1 cellular context compared by ENCODE assay signal in the genomic region with DNA sequence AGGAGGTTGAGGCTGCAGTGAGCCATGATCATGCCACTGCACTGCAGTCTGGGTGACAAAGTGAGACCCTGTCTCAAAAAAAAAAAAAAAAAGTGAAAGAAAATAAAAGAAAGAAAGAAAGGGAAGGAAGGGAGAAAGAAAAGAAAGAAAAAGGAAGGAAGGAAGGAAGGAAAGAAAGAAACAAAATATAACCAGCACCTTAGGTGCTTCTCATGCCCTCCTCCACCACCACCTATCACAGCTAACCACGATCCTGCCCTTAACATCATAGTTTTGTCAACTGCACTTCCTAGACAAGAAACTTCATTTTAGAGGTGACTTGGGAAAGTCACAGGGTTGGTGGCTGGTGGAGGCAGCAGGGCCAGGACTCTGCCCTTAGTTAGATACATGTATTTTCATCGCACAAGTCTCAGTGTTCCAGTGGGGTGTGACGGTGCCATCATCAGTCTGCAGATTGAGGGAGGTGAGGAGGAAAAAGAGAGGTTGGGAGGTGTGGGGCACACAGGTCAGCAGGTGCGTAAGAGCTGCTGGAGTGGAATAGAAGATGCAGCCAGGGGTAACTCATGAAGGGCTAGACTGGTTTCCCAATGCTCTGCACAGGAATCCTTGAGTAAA.
TF ChIP-seq lines count a peak whose summit lies in the region.

No MANE protein-coding gene starts in this region.

TF ChIP-seq in K562, 482 proteins besides CTCF, POLR2A, EP300 and RAD21:
- no peak for TF ChIP-seq NFE2 (IDR thresholded peaks at IDR 0.05; ENCODE audit: low read depth)
- no peak for TF ChIP-seq NRF1 (conservative IDR thresholded peaks at IDR 0.05 in 1 of 2, IDR thresholded peaks at IDR 0.05 in 1 of 2)
- TF ChIP-seq PHF8 (IDR thresholded peaks at IDR 0.05; ENCODE audit: borderline replicate concordance, low read length), result no peak
- no peak for TF ChIP-seq ARID2 (IDR thresholded peaks at IDR 0.05)
- no peak for TF ChIP-seq SNRNP70 (optimal IDR thresholded peaks at IDR 0.05; ENCODE audit: low read depth, low read length)
- TF ChIP-seq, protein P1, sequence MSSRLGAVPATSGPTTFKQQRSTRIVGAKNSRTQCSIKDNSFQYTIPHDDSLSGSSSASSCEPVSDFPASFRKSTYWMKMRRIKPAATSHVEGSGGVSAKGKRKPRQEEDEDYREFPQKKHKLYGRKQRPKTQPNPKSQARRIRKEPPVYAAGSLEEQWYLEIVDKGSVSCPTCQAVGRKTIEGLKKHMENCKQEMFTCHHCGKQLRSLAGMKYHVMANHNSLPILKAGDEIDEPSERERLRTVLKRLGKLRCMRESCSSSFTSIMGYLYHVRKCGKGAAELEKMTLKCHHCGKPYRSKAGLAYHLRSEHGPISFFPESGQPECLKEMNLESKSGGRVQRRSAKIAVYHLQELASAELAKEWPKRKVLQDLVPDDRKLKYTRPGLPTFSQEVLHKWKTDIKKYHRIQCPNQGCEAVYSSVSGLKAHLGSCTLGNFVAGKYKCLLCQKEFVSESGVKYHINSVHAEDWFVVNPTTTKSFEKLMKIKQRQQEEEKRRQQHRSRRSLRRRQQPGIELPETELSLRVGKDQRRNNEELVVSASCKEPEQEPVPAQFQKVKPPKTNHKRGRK (tag; IDR thresholded peaks at IDR 0.05), result peak; percentile 89
- TF ChIP-seq ZNF586 (CRISPR knock-in tag; conservative IDR thresholded peaks at IDR 0.05), result no peak
